ENCODE assay signal across 21 cellular contexts in the genomic region with DNA sequence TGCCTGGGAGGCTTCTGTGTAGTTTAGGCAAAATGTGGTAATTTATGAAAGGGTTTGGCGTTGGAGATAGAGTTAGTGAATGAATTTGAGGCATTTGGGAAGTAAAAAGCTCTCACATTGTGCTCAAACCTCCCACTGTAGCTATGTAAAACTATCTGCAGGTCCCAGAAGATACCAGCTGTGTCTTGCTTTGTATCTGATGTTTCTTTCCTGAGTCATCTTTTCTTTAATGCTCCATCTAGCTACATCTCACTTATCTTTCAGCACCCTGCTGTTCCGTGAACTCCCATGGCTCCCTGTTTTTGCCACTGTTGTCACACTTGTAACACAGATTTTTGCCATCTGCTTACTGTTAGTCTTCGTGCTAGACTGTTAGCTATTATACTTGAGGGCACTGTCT.
DNase-seq lines count a peak whose midpoint lies in the region; ATAC-seq and TF ChIP-seq lines count a peak whose summit lies in the region.
"Had no signal": no experiment of that assay in that cellular context is flagged by ENCODE, and none has a peak within 500 bp of the region (broad histone marks: within the 10 kb centered on the region; RNA-seq: fewer than 3 reads in every experiment).

No MANE protein-coding gene starts in this region.

- H3K27me3 ChIP-seq in endodermal cell (ENCODE audit: control insufficient read depth, insufficient read depth, low read length, poor library complexity, severe bottlenecking) (no peaks in the 10 kb centered on the region), mesendoderm (ENCODE audit: insufficient read depth, low read length, poor library complexity) (no peaks in the 10 kb centered on the region), esophagus muscularis mucosa (no peaks in the 10 kb centered on the region)
- H3K27me3 ChIP-seq: heart left ventricle, transverse colon had no signal

- no peak overlapping the region for H3K4me3 ChIP-seq in endodermal cell (ENCODE audit: low read length)
- no peak overlapping the region for H3K4me3 ChIP-seq in mesendoderm (ENCODE audit: low read length)
- H3K4me3 ChIP-seq in esophagus muscularis mucosa, result no peak overlapping the region
- H3K4me3 ChIP-seq: heart left ventricle, transverse colon had no signal

- no peak overlapping the region for H3K4ac ChIP-seq in mesendoderm (ENCODE audit: low read depth, low read length)

- H3K18ac ChIP-seq in mesendoderm (ENCODE audit: low read length), result no peak overlapping the region

- H3K27ac Mint-ChIP-seq in endodermal cell, result no peak overlapping the region
- H3K27ac Mint-ChIP-seq: activated CD4-positive, alpha-beta memory T cell treated with anti-CD3 and anti-CD28 coated beads for 36 hours; activated naive CD8-positive, alpha-beta T cell treated with anti-CD3 and anti-CD28 coated beads, Interleukin-2, amount 50 U/mL, for 24 hours; activated T-cell treated with anti-CD3 and anti-CD28 coated beads, Interleukin-2, amount 50 U/mL, for 72 hours; stimulated activated memory B cell treated with anti-CD40 and anti-IgM and Interleukin-4, amounts not matched to agents 10 μg/mL and 1 μg/mL and 100 μg/mL, for 72 hours had no signal

- no peak for TF ChIP-seq EP300 in esophagus muscularis mucosa (IDR thresholded peaks at IDR 0.05)

- no peak overlapping the region for H2BK120ac ChIP-seq in mesendoderm (ENCODE audit: low read depth, low read length)

- H3K9ac ChIP-seq in endodermal cell (ENCODE audit: extremely low read depth, low read length, poor library complexity, severe bottlenecking) (no peak overlapping the region), mesendoderm (ENCODE audit: low read length) (no peak overlapping the region)

- H3K36me3 Mint-ChIP-seq in endodermal cell (ENCODE audit: low read depth), result no peaks in the 10 kb centered on the region
- H3K36me3 Mint-ChIP-seq: activated CD4-positive, alpha-beta memory T cell treated with anti-CD3 and anti-CD28 coated beads for 36 hours; stimulated activated memory B cell treated with anti-CD40 and anti-IgM and Interleukin-4, amounts not matched to agents 10 μg/mL and 1 μg/mL and 100 μg/mL, for 72 hours had no signal

- H3K9me3 ChIP-seq in endodermal cell (ENCODE audit: control insufficient read depth, low read length) (peaks cover 31% of the 10 kb centered on the region), esophagus muscularis mucosa (no peaks in the 10 kb centered on the region)
- H3K9me3 ChIP-seq: heart left ventricle, transverse colon had no signal

- H3K4me2 ChIP-seq in mesendoderm (ENCODE audit: low read length), result no peak overlapping the region

- H2BK5ac ChIP-seq in mesendoderm (ENCODE audit: low read length), result no peak overlapping the region

- H3K4me1 ChIP-seq in endodermal cell (ENCODE audit: control insufficient read depth, insufficient read depth, low read length), result peaks cover 3% of the 10 kb centered on the region
- H3K4me1 ChIP-seq in mesendoderm (ENCODE audit: control insufficient read depth, low read depth, low read length), result no peaks in the 10 kb centered on the region
- H3K4me1 ChIP-seq in esophagus muscularis mucosa, result no peaks in the 10 kb centered on the region
- H3K4me1 ChIP-seq: heart left ventricle, transverse colon had no signal

- no peak overlapping the region for H4K5ac ChIP-seq in mesendoderm (ENCODE audit: low read length)

- H3K79me1 ChIP-seq in mesendoderm (ENCODE audit: low read length), result no peaks in the 10 kb centered on the region

- H3K27ac ChIP-seq in endodermal cell (ENCODE audit: low read depth, low read length) (no peak overlapping the region), mesendoderm (ENCODE audit: low read depth, low read length) (peak overlapping the region; percentile 81), esophagus muscularis mucosa (replicated peaks in 1 of 4) (no peak overlapping the region)
- H3K27ac ChIP-seq: heart left ventricle, transverse colon had no signal

- WGBS in endodermal cell (ENCODE audit: insufficient coverage in 1 of 2, insufficient read length in 1 of 2), 2 experiments, result 53 to 67% methylated on average over 1 to 3 of the region's 3 CpGs
- WGBS in mesendoderm (ENCODE audit: extremely low coverage, insufficient coverage, low lambda C conversion rate), result no CpG with 5 or more reads among the region's 3 CpGs
- 57% methylated on average over 3 of the region's 3 CpGs for WGBS in esophagus muscularis mucosa

- H3K36me3 ChIP-seq in endodermal cell (ENCODE audit: control insufficient read depth, insufficient read depth, low read length), result no peaks in the 10 kb centered on the region
- no peaks in the 10 kb centered on the region for H3K36me3 ChIP-seq in mesendoderm (ENCODE audit: control insufficient read depth, insufficient read depth, low read length)
- H3K36me3 ChIP-seq in esophagus muscularis mucosa, result no peaks in the 10 kb centered on the region
- H3K36me3 ChIP-seq: heart left ventricle, transverse colon had no signal

- H3K79me2 ChIP-seq in mesendoderm (ENCODE audit: control insufficient read depth, insufficient read depth, low read length), result no peaks in the 10 kb centered on the region

- DNase-seq in AG08395 (ENCODE audit: low spot score), result peak; percentile 47
- peak; percentile 8 for DNase-seq in NCI-H226
- peak; percentile 66 for DNase-seq in endodermal cell
- DNase-seq in mesendoderm, result peak; percentile 95
- no peak for DNase-seq in midbrain (lab: John Stamatoyannopoulos, UW)
- DNase-seq in esophagus muscularis mucosa (ENCODE audit: extremely low spot score), result no peak
- no peak for DNase-seq in activated T-cell treated with anti-CD3 and anti-CD28 coated beads, Interleukin-2, amount 50 U/mL, for 48 hours
- DNase-seq: ACHN; activated CD4-positive, alpha-beta memory T cell treated with anti-CD3 and anti-CD28 coated beads for 36 hours; activated naive CD8-positive, alpha-beta T cell treated with anti-CD3 and anti-CD28 coated beads, Interleukin-2, amount 50 U/mL, for 24 hours; activated T-cell treated with anti-CD3 and anti-CD28 coated beads, Interleukin-2, amount 50 U/mL, for 72 hours; cerebellar nuclear complex; heart left ventricle; KG1; NCI-H1417; NCI-H446; SHP77 treated with DMSO at 0.1 percent for 48 hours; T1000; transverse colon had no signal

- peaks cover 17% of the 10 kb centered on the region for H3K9me3 Mint-ChIP-seq in endodermal cell
- H3K9me3 Mint-ChIP-seq: activated CD4-positive, alpha-beta memory T cell treated with anti-CD3 and anti-CD28 coated beads for 36 hours; activated T-cell treated with anti-CD3 and anti-CD28 coated beads, Interleukin-2, amount 50 U/mL, for 72 hours; stimulated activated memory B cell treated with anti-CD40 and anti-IgM and Interleukin-4, amounts not matched to agents 10 μg/mL and 1 μg/mL and 100 μg/mL, for 72 hours had no signal

- no peak overlapping the region for H3K56ac ChIP-seq in mesendoderm (ENCODE audit: low read length)

- TF ChIP-seq POLR2A in esophagus muscularis mucosa (IDR thresholded peaks at IDR 0.05; ENCODE audit: low read depth), result no peak

- peaks cover 2% of the 10 kb centered on the region for H3K27me3 Mint-ChIP-seq in endodermal cell (ENCODE audit: insufficient read depth)
- H3K27me3 Mint-ChIP-seq: activated CD4-positive, alpha-beta memory T cell treated with anti-CD3 and anti-CD28 coated beads for 36 hours; activated naive CD8-positive, alpha-beta T cell treated with anti-CD3 and anti-CD28 coated beads, Interleukin-2, amount 50 U/mL, for 24 hours; stimulated activated memory B cell treated with anti-CD40 and anti-IgM and Interleukin-4, amounts not matched to agents 10 μg/mL and 1 μg/mL and 100 μg/mL, for 72 hours had no signal

- H2BK15ac ChIP-seq in mesendoderm (replicated peaks; ENCODE audit: low read depth), result no peak overlapping the region

- H3K4me1 Mint-ChIP-seq in endodermal cell, result peaks cover 21% of the 10 kb centered on the region
- H3K4me1 Mint-ChIP-seq: activated naive CD8-positive, alpha-beta T cell treated with anti-CD3 and anti-CD28 coated beads, Interleukin-2, amount 50 U/mL, for 24 hours; stimulated activated memory B cell treated with anti-CD40 and anti-IgM and Interleukin-4, amounts not matched to agents 10 μg/mL and 1 μg/mL and 100 μg/mL, for 72 hours had no signal

- no peak overlapping the region for H4K8ac ChIP-seq in mesendoderm (ENCODE audit: low read depth, low read length)

- no peak for TF ChIP-seq CTCF in endodermal cell (conservative IDR thresholded peaks at IDR 0.05)
- TF ChIP-seq CTCF in esophagus muscularis mucosa (IDR thresholded peaks at IDR 0.05), result no peak

- intact Hi-C loops in esophagus muscularis mucosa (cut with DNase I), result no loop called here

- H2AK5ac ChIP-seq in mesendoderm (ENCODE audit: low read length), result no peak overlapping the region

- no peak overlapping the region for H3K4me3 Mint-ChIP-seq in endodermal cell
- H3K4me3 Mint-ChIP-seq: activated CD4-positive, alpha-beta memory T cell treated with anti-CD3 and anti-CD28 coated beads for 36 hours; activated naive CD8-positive, alpha-beta T cell treated with anti-CD3 and anti-CD28 coated beads, Interleukin-2, amount 50 U/mL, for 24 hours; activated T-cell treated with anti-CD3 and anti-CD28 coated beads, Interleukin-2, amount 50 U/mL, for 72 hours; stimulated activated memory B cell treated with anti-CD40 and anti-IgM and Interleukin-4, amounts not matched to agents 10 μg/mL and 1 μg/mL and 100 μg/mL, for 72 hours had no signal

- no peak for ATAC-seq in GM18519 (IDR thresholded peaks at IDR 0.05; ENCODE audit: low FRiP score, unreplicated experiment)
- ATAC-seq: activated naive CD8-positive, alpha-beta T cell treated with anti-CD3 and anti-CD28 coated beads, Interleukin-2, amount 50 U/mL, for 24 hours; activated T-cell treated with anti-CD3 and anti-CD28 coated beads, Interleukin-2, amount 50 U/mL, for 72 hours; heart left ventricle; stimulated activated memory B cell treated with anti-CD40 and anti-IgM and Interleukin-4, amounts not matched to agents 10 μg/mL and 1 μg/mL and 100 μg/mL, for 72 hours had no signal

- H3K23ac ChIP-seq in mesendoderm (ENCODE audit: low read length), result no peak overlapping the region

Comparison
In these comparisons a context has a peak if more than half of its experiments do, and no peak if none do; other contexts are left out.
1. DNase-seq: peak in AG08395 (single experiment), NCI-H226 (single experiment), endodermal cell (single experiment) and mesendoderm (single experiment); none in midbrain (single experiment), esophagus muscularis mucosa (single experiment) and activated T-cell treated with anti-CD3 and anti-CD28 coated beads, Interleukin-2, amount 50 U/mL, for 48 hours (0 of 2).